8 cellular contexts compared by ENCODE assay signal in the genomic region with DNA sequence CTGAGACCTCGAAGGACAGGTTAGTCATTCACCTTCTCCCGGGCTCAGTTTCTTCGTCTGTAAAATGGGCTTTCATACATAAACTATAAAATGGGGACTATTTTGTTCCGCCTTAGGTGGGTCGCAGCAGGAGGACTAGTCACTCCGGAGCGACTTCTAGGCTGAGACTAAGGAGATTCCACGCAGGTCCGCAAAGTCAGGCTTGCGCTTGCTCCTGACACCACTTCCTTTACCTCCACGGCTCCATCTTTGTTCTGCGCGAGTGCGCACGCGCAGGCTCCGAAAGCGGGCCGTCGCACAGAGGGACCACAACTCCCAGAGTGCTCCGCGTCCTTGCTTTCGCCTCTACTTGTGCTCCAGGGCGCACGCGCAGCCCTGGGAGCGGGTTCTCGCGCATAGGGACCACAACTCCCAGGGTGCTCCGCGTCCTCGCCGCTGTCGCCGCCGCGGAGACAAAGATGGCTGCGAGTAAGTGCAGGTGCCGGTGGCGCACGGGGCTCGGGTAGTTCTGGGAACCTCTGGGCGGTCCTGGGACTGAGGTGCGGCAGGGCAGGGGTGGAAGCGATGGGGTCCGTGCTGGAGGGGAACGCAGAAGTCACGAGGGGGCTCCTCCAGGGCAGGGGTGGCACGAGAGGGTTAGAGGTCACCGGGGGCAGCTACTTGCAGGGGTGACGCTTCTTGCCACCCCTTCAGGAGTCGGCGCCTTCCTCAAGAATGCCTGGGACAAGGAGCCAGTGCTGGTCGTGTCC. TPM values are rescaled to one million over a fixed set of nuclear protein-coding genes. Genes with fewer than 3 reads are reported as not detected.
DNase-seq lines count a peak whose midpoint lies in the region; ATAC-seq lines count a peak whose summit lies in the region.

Gene NDUFA3 (plus strand): TSS at position 435 of the 749 bp plus-strand sequence. CDS start 24 bp downstream, at position 459.

- intact Hi-C loops in dendritic cell treated with granulocyte-macrophage colony-stimulating factor and Interleukin-4, amounts not matched to agents 40 ng/mL and 50 ng/mL, for 4 days (cut with micrococcal nuclease) = loop anchor here (1.0 kb wide), 2 partner anchors 13 to 35 kb away; partner anchors contain the start of genes CNOT3, PRPF31 and TFPT

- ATAC-seq in GM19372 (IDR thresholded peaks at IDR 0.05; ENCODE audit: low read depth, unreplicated experiment) (peak; percentile 98), HG03558 (IDR thresholded peaks at IDR 0.05; ENCODE audit: extremely low read depth, unreplicated experiment) (peak; percentile 96), left lobe of liver (peak; percentile 99)

- DNase-seq in C1 segment of cervical spinal cord (lab: John Stamatoyannopoulos, UW) (peak; percentile 75 to 98 (median 96)), NCI-H748 treated with DMSO at 0.1 percent for 48 hours (lab: John Stamatoyannopoulos, UW) (peak; percentile 96), left lobe of liver (ENCODE audit: low spot score) (peak; percentile 99)
- DNase-seq in activated CD4-positive, alpha-beta T cell treated with anti-CD3 and anti-CD28 coated beads, Interleukin-2, amount 50 U/mL, for 24 hours (ENCODE audit: low read depth in 1 of 2, low spot score in 1 of 2) = peak; percentile 88 to 95
- peak; percentile 96 for DNase-seq in stimulated activated CD4-positive, alpha-beta T cell treated with anti-CD3 and anti-CD28 coated beads, Interleukin-2, amount 100 ng/mL, for 4 hours (ENCODE audit: low read depth)

- no peaks in the 10 kb centered on the region for H3K9me3 Mint-ChIP-seq in dendritic cell treated with granulocyte-macrophage colony-stimulating factor and Interleukin-4, amounts not matched to agents 40 ng/mL and 50 ng/mL, for 4 days

- H3K27ac Mint-ChIP-seq in dendritic cell treated with granulocyte-macrophage colony-stimulating factor and Interleukin-4, amounts not matched to agents 40 ng/mL and 50 ng/mL, for 4 days = peak within 1 kb of the TSS; percentile 93

- peak within 1 kb of the TSS; percentile 100 for H3K4me3 Mint-ChIP-seq in dendritic cell treated with granulocyte-macrophage colony-stimulating factor and Interleukin-4, amounts not matched to agents 40 ng/mL and 50 ng/mL, for 4 days

- H3K27me3 Mint-ChIP-seq in dendritic cell treated with granulocyte-macrophage colony-stimulating factor and Interleukin-4, amounts not matched to agents 40 ng/mL and 50 ng/mL, for 4 days = no peaks in the 10 kb centered on the region

- peaks cover 65% of the 10 kb centered on the region for H3K4me1 Mint-ChIP-seq in dendritic cell treated with granulocyte-macrophage colony-stimulating factor and Interleukin-4, amounts not matched to agents 40 ng/mL and 50 ng/mL, for 4 days (ENCODE audit: low read depth)

- H3K36me3 Mint-ChIP-seq in dendritic cell treated with granulocyte-macrophage colony-stimulating factor and Interleukin-4, amounts not matched to agents 40 ng/mL and 50 ng/mL, for 4 days (ENCODE audit: low read depth) = peaks cover 58% of the 10 kb centered on the region

RNA-seq across cellular contexts. Expression of gene NDUFA3, which starts in this region (rescaled TPM):
- 74.5 TPM for total RNA-seq in left lobe of liver

Comparison
In these comparisons a context has a peak if more than half of its experiments do, and no peak if none do; other contexts are left out.
1. Peak in every context shown above with its lines: DNase-seq and ATAC-seq.